ENCODE assay signal across 24 cellular contexts in the genomic region with DNA sequence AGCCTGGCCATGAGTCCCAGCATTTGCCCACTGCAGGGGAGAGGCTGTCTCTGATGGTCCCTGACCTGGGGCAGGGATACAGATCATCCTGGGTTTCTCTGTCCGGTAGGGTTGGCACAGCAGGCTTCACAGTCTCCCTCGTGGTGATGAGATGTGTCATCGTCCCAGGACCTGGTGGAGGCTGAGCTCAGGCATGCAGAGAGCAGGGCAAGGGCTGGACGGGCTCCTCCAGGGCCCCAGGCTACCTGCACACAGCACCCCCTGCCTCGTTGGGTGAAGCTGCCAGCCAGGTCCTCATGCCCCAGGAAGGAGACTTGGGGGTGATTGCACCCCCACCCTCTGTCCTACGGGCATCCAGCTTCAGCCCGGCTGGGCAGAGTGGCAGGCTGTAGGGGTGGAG.
DNase-seq lines count a peak whose midpoint lies in the region; ATAC-seq and TF ChIP-seq lines count a peak whose summit lies in the region.
"Had no signal": no experiment of that assay in that cellular context is flagged by ENCODE, and none has a peak within 500 bp of the region (broad histone marks: within the 10 kb centered on the region; RNA-seq: fewer than 3 reads in every experiment).

No MANE protein-coding gene starts in this region.

- ATAC-seq in Panc1 (peak; percentile 61), foreskin keratinocyte (peak; percentile 75), HG03378 (IDR thresholded peaks at IDR 0.05; ENCODE audit: unreplicated experiment) (no peak)
- ATAC-seq: activated naive CD4-positive, alpha-beta T cell treated with anti-CD3 and anti-CD28 coated beads, Interleukin-2, amount 50 U/mL, for 72 hours; activated T-cell treated with anti-CD3 and anti-CD28 coated beads, Interleukin-2, amount 50 U/mL, for 4 hours; heart right ventricle; lower lobe of right lung; pancreas; stimulated activated naive CD8-positive, alpha-beta T cell treated with anti-CD3 and anti-CD28 coated beads, Interleukin-15, Interleukin-2, amounts not matched to agents 100 U/mL and 50 U/mL, for 24 hours; upper lobe of right lung had no signal

- H3K9me3 ChIP-seq in Panc1 (ENCODE audit: control insufficient read depth, insufficient read depth, low read depth, low read length): no peaks in the 10 kb centered on the region
- H3K9me3 ChIP-seq in esophagus muscularis mucosa: no peaks in the 10 kb centered on the region
- H3K9me3 ChIP-seq: heart right ventricle, lower lobe of right lung, pancreas, sigmoid colon, SJSA1, upper lobe of right lung had no signal

- in situ Hi-C loops in Panc1 (cut with HindIII; ENCODE audit: low pct_unique_long_range_greater_than_20kb, low sequenced_read_pairs): no loop called here

- no peak overlapping the region for H3K4me3 ChIP-seq in Panc1 (ENCODE audit: low read depth in 2 of 2, low read length in 2 of 2)
- H3K4me3 ChIP-seq in esophagus muscularis mucosa: no peak overlapping the region
- H3K4me3 ChIP-seq: heart right ventricle, lower lobe of right lung, pancreas, sigmoid colon, SJSA1, upper lobe of right lung had no signal

- peak overlapping the region; percentile 7; the same call in 1 of the 2 replicates for H3K27ac ChIP-seq in Panc1 (ENCODE audit: low read length)
- H3K27ac ChIP-seq in foreskin keratinocyte: no peak overlapping the region
- H3K27ac ChIP-seq in esophagus muscularis mucosa (replicated peaks in 1 of 4): no peak overlapping the region
- H3K27ac ChIP-seq: heart right ventricle, lower lobe of right lung, pancreas, SJSA1, upper lobe of right lung had no signal

- TF ChIP-seq EP300 in esophagus muscularis mucosa (IDR thresholded peaks at IDR 0.05): no peak

- H3K36me3 ChIP-seq in Panc1 (ENCODE audit: control insufficient read depth, insufficient read depth, low read length) (no peaks in the 10 kb centered on the region), esophagus muscularis mucosa (no peaks in the 10 kb centered on the region)
- H3K36me3 ChIP-seq: heart right ventricle, lower lobe of right lung, pancreas, sigmoid colon, SJSA1, upper lobe of right lung had no signal

- WGBS in esophagus muscularis mucosa: 71% methylated on average over 4 of the region's 7 CpGs

- POLR2A ChIA-PET in Panc1 (lab: Charles Lee): no interaction called here

- intact Hi-C loops in Panc1 (cut with micrococcal nuclease; ENCODE audit: unreplicated experiment) (no loop called here), esophagus muscularis mucosa (cut with DNase I) (no loop called here)

- TF ChIP-seq CTCF in Panc1 (IDR thresholded peaks at IDR 0.05) (no peak), foreskin keratinocyte (conservative IDR thresholded peaks at IDR 0.05) (no peak), esophagus muscularis mucosa (IDR thresholded peaks at IDR 0.05) (no peak)

- DNase-seq in 8988T: peak; percentile 86
- DNase-seq in ELR (ENCODE audit: low read depth): peak; percentile 56
- DNase-seq in Panc1 (ENCODE audit: low read depth, low spot score): no peak
- peak; percentile 27 to 47 for DNase-seq in foreskin keratinocyte
- DNase-seq in foreskin melanocyte: no peak
- no peak for DNase-seq in NCI-H524 treated with DMSO at 0.1 percent for 48 hours (lab: John Stamatoyannopoulos, UW)
- no peak for DNase-seq in esophagus muscularis mucosa (ENCODE audit: extremely low spot score)
- DNase-seq: activated CD4-positive, CD25-positive, alpha-beta regulatory T cell; activated T-cell treated with anti-CD3 and anti-CD28 coated beads, Interleukin-2, amount 50 U/mL, for 4 hours; CD4-positive, CD25-positive, alpha-beta regulatory T cell; endodermal cell; heart right ventricle; Kasumi-1; lower lobe of right lung; NCI-H1417 treated with DMSO at 0.1 percent for 48 hours; NCI-H2171; NCI-H748 treated with DMSO at 0.1 percent for 48 hours; sigmoid colon; stimulated activated naive CD8-positive, alpha-beta T cell treated with anti-CD3 and anti-CD28 coated beads, Interleukin-15, Interleukin-2, amounts not matched to agents 100 U/mL and 50 U/mL, for 24 hours; upper lobe of right lung had no signal

- CTCF ChIA-PET in Panc1 (lab: Charles Lee): no interaction called here

- TF ChIP-seq POLR2A in esophagus muscularis mucosa (IDR thresholded peaks at IDR 0.05; ENCODE audit: low read depth): no peak

- H3K27me3 ChIP-seq in Panc1 (ENCODE audit: control insufficient read depth, insufficient read depth, low read length): no peaks in the 10 kb centered on the region
- H3K27me3 ChIP-seq in foreskin keratinocyte: peaks cover 79% of the 10 kb centered on the region
- no peaks in the 10 kb centered on the region for H3K27me3 ChIP-seq in esophagus muscularis mucosa
- H3K27me3 ChIP-seq: pancreas, sigmoid colon, upper lobe of right lung had no signal

- H3K4me1 ChIP-seq in Panc1 (ENCODE audit: control insufficient read depth, insufficient read depth, low read length) (peaks cover 56% of the 10 kb centered on the region), foreskin keratinocyte (no peaks in the 10 kb centered on the region), esophagus muscularis mucosa (peaks cover 35 to 47% (median 40%) of the 10 kb centered on the region in 4 donors)

- no TSS peak for BruUV-seq in Panc1 (replicated peaks; lab: Mats Ljungman, UMichigan)

Comparison
In these comparisons a context has a peak if more than half of its experiments do, and no peak if none do; other contexts are left out.
1. DNase-seq: peak in 8988T (single experiment), ELR (single experiment) and foreskin keratinocyte (2 of 2); none in Panc1 (single experiment), foreskin melanocyte (single experiment), NCI-H524 treated with DMSO at 0.1 percent for 48 hours (single experiment) and esophagus muscularis mucosa (single experiment).